17 cellular contexts compared by ENCODE assay signal in genomic region chr1:30805301-30806003, GRCh38. TPM values are rescaled to one million over a fixed set of nuclear protein-coding genes. Genes with fewer than 3 reads are reported as not detected.
DNase-seq lines count a peak whose midpoint lies in the region; ATAC-seq and TF ChIP-seq lines count a peak whose summit lies in the region.
"Had no signal": no experiment of that assay in that cellular context is flagged by ENCODE, and none has a peak within 500 bp of the region (broad histone marks: within the 10 kb centered on the region; RNA-seq: fewer than 3 reads in every experiment).

No MANE protein-coding gene starts in this region.

- no peaks in the 10 kb centered on the region for H3K9me3 ChIP-seq in endodermal cell (ENCODE audit: control insufficient read depth, low read length)
- no peaks in the 10 kb centered on the region for H3K9me3 ChIP-seq in neuronal stem cell (replicated peaks in 1 of 2; ENCODE audit: control insufficient read depth in 2 of 2, insufficient read depth in 1 of 2, low read depth in 1 of 2, low read length in 2 of 2)

- no peak overlapping the region for H2BK5ac ChIP-seq in neuronal stem cell (ENCODE audit: low read length)

- 67 to 71% methylated on average over 3 to 11 of the region's 11 CpGs for WGBS in endodermal cell (ENCODE audit: insufficient coverage in 1 of 2, insufficient read length in 1 of 2), 2 experiments
- WGBS in neuronal stem cell (ENCODE audit: extremely low coverage in 2 of 2, insufficient read length in 2 of 2, insufficient replicate concordance in 1 of 2), 2 donors: no CpG with 5 or more reads among the region's 11 CpGs

- no peak overlapping the region for H2BK15ac ChIP-seq in neuronal stem cell (ENCODE audit: low read length)

- H3K4me1 Mint-ChIP-seq in activated CD8-positive, alpha-beta T cell treated with anti-CD3 and anti-CD28 coated beads, Interleukin-2, amount 10 ng/mL, durations not matched to agents 7 days and 5 days (ENCODE audit: low read depth): peaks cover 5% of the 10 kb centered on the region
- no peaks in the 10 kb centered on the region for H3K4me1 Mint-ChIP-seq in activated CD8-positive, alpha-beta T cell treated with anti-CD3 and anti-CD28 coated beads for 36 hours (ENCODE audit: low read depth)
- H3K4me1 Mint-ChIP-seq in endodermal cell: peaks cover 43% of the 10 kb centered on the region

- H3K4me3 Mint-ChIP-seq in activated CD8-positive, alpha-beta T cell treated with anti-CD3 and anti-CD28 coated beads, Interleukin-2, amount 10 ng/mL, durations not matched to agents 7 days and 5 days: no peak overlapping the region
- H3K4me3 Mint-ChIP-seq in activated CD8-positive, alpha-beta T cell treated with anti-CD3 and anti-CD28 coated beads for 36 hours: no peak overlapping the region
- no peak overlapping the region for H3K4me3 Mint-ChIP-seq in endodermal cell
- H3K4me3 Mint-ChIP-seq: GM23338 had no signal

- POLR2A ChIA-PET in activated CD8-positive, alpha-beta T cell treated with anti-CD3 and anti-CD28 coated beads, Interleukin-2, amount 10 ng/mL, durations not matched to agents 7 days and 5 days (lab: Charles Lee): interaction anchor here (1.3 kb wide), 1 partner anchor 123 kb away, joined by 3 read pairs; no protein-coding TSS in a partner anchor
- POLR2A ChIA-PET in activated CD8-positive, alpha-beta T cell treated with anti-CD3 and anti-CD28 coated beads for 36 hours (lab: Charles Lee): interaction anchor here (0.9 to 1.1 kb wide), 3 partner anchors 15 to 112 kb away, joined by 3 to 4 read pairs (median 3); no protein-coding TSS in a partner anchor

- H2BK120ac ChIP-seq in neuronal stem cell (ENCODE audit: low read depth, low read length): no peak overlapping the region

- H3K36me3 ChIP-seq in endodermal cell (ENCODE audit: control insufficient read depth, insufficient read depth, low read length): no peaks in the 10 kb centered on the region
- no peaks in the 10 kb centered on the region for H3K36me3 ChIP-seq in neuronal stem cell (replicated peaks in 1 of 2; ENCODE audit: control insufficient read depth in 2 of 2, insufficient read depth in 2 of 2, low read length in 2 of 2)

- peak overlapping the region; percentile 34 for H3K27ac Mint-ChIP-seq in activated CD8-positive, alpha-beta T cell treated with anti-CD3 and anti-CD28 coated beads, Interleukin-2, amount 10 ng/mL, durations not matched to agents 7 days and 5 days
- no peak overlapping the region for H3K27ac Mint-ChIP-seq in activated CD8-positive, alpha-beta T cell treated with anti-CD3 and anti-CD28 coated beads for 36 hours
- peak overlapping the region; percentile 61 for H3K27ac Mint-ChIP-seq in endodermal cell
- H3K27ac Mint-ChIP-seq: GM23338 had no signal

- peaks cover 61% of the 10 kb centered on the region for H3K27me3 Mint-ChIP-seq in activated CD8-positive, alpha-beta T cell treated with anti-CD3 and anti-CD28 coated beads, Interleukin-2, amount 10 ng/mL, durations not matched to agents 7 days and 5 days (ENCODE audit: low read depth)
- H3K27me3 Mint-ChIP-seq in activated CD8-positive, alpha-beta T cell treated with anti-CD3 and anti-CD28 coated beads for 36 hours: peaks cover 33% of the 10 kb centered on the region
- peaks cover 3% of the 10 kb centered on the region for H3K27me3 Mint-ChIP-seq in endodermal cell (ENCODE audit: insufficient read depth)

- no peaks in the 10 kb centered on the region for H3K79me1 ChIP-seq in neuronal stem cell (ENCODE audit: low read depth, low read length)

- DNase-seq in activated CD8-positive, alpha-beta T cell treated with anti-CD3 and anti-CD28 coated beads, Interleukin-2, amount 10 ng/mL, durations not matched to agents 7 days and 5 days: no peak
- no peak for DNase-seq in activated CD8-positive, alpha-beta T cell treated with anti-CD3 and anti-CD28 coated beads for 36 hours
- DNase-seq in endodermal cell (no peak), neuronal stem cell (ENCODE audit: low spot score) (no peak), activated gamma-delta T cell (lab: John Stamatoyannopoulos, UW) (no peak), MV-4-11 (lab: John Stamatoyannopoulos, UW) (no peak)
- DNase-seq: C1 segment of cervical spinal cord, Karpas-422, MM.1S, NCI-H1105, NCI-H187, NCI-H2171, NCI-H446 treated with DMSO at 0.1 percent for 48 hours, NCI-H774 had no signal

- H3K9me3 Mint-ChIP-seq in activated CD8-positive, alpha-beta T cell treated with anti-CD3 and anti-CD28 coated beads, Interleukin-2, amount 10 ng/mL, durations not matched to agents 7 days and 5 days (ENCODE audit: insufficient read depth): no peaks in the 10 kb centered on the region
- H3K9me3 Mint-ChIP-seq in activated CD8-positive, alpha-beta T cell treated with anti-CD3 and anti-CD28 coated beads for 36 hours: no peaks in the 10 kb centered on the region
- no peaks in the 10 kb centered on the region for H3K9me3 Mint-ChIP-seq in endodermal cell
- H3K9me3 Mint-ChIP-seq: GM23338 had no signal

- no peak overlapping the region for H3K4me2 ChIP-seq in neuronal stem cell (ENCODE audit: insufficient read depth, low read length, poor library complexity, severe bottlenecking)

- H3K4me3 ChIP-seq in endodermal cell (ENCODE audit: low read length) (no peak overlapping the region), neuronal stem cell (ENCODE audit: low read length in 2 of 2) (no peak overlapping the region)
- H3K4me3 ChIP-seq: GM23338 had no signal

- peak overlapping the region; percentile 36 for H3K18ac ChIP-seq in neuronal stem cell (ENCODE audit: low read length)

- no peak overlapping the region for H3K27ac ChIP-seq in endodermal cell (ENCODE audit: low read depth, low read length)
- H3K27ac ChIP-seq in neuronal stem cell (replicated peaks; ENCODE audit: low read length): no peak overlapping the region

- peak overlapping the region; percentile 58 for H2AK5ac ChIP-seq in neuronal stem cell (ENCODE audit: low read depth, low read length)

- intact Hi-C loops in activated CD8-positive, alpha-beta T cell treated with anti-CD3 and anti-CD28 coated beads for 36 hours (cut with micrococcal nuclease): no loop called here

- peaks cover 6% of the 10 kb centered on the region for H3K4me1 ChIP-seq in endodermal cell (ENCODE audit: control insufficient read depth, insufficient read depth, low read length)
- peaks cover 17 to 68% of the 10 kb centered on the region in 2 donors for H3K4me1 ChIP-seq in neuronal stem cell (ENCODE audit: control insufficient read depth in 2 of 2, insufficient read depth in 1 of 2, low read depth in 1 of 2, low read length in 2 of 2)

- H3K14ac ChIP-seq in neuronal stem cell (ENCODE audit: low read length): no peak overlapping the region

- H3K23ac ChIP-seq in neuronal stem cell (ENCODE audit: low read depth, low read length, poor library complexity): no peak overlapping the region

- no peak overlapping the region for H3K9ac ChIP-seq in endodermal cell (ENCODE audit: extremely low read depth, low read length, poor library complexity, severe bottlenecking)
- H3K9ac ChIP-seq in neuronal stem cell (ENCODE audit: low read depth, low read length, poor library complexity): no peak overlapping the region

- no peak for ATAC-seq in activated CD8-positive, alpha-beta T cell treated with anti-CD3 and anti-CD28 coated beads, Interleukin-2, amount 10 ng/mL, durations not matched to agents 7 days and 5 days
- no peak for ATAC-seq in activated CD8-positive, alpha-beta T cell treated with anti-CD3 and anti-CD28 coated beads for 36 hours
- no peak for ATAC-seq in HG02973 (IDR thresholded peaks at IDR 0.05; ENCODE audit: unreplicated experiment)
- ATAC-seq: GM23338 had no signal

- no peak for TF ChIP-seq CTCF in activated CD8-positive, alpha-beta T cell treated with anti-CD3 and anti-CD28 coated beads for 36 hours (IDR thresholded peaks at IDR 0.05)
- TF ChIP-seq CTCF in endodermal cell (conservative IDR thresholded peaks at IDR 0.05): no peak

- no peak overlapping the region for H4K8ac ChIP-seq in neuronal stem cell (ENCODE audit: low read depth, low read length)

- no peak overlapping the region for H3K4ac ChIP-seq in neuronal stem cell (ENCODE audit: low read length)

- CTCF ChIA-PET in activated CD8-positive, alpha-beta T cell treated with anti-CD3 and anti-CD28 coated beads, Interleukin-2, amount 10 ng/mL, durations not matched to agents 7 days and 5 days (lab: Charles Lee): interaction anchor here (1.5 to 6.2 kb wide), 3 partner anchors 15 to 124 kb away, joined by 4 to 108 read pairs (median 6); no protein-coding TSS in a partner anchor
- CTCF ChIA-PET in activated CD8-positive, alpha-beta T cell treated with anti-CD3 and anti-CD28 coated beads for 36 hours (lab: Charles Lee): interaction anchor here (1.5 to 10.6 kb wide), 3 partner anchors 12 to 107 kb away, joined by 3 to 216 read pairs (median 4); partner anchors contain the start of gene SDC3

- peak overlapping the region; percentile 31 for H2BK12ac ChIP-seq in neuronal stem cell (ENCODE audit: low read length)

- H3K36me3 Mint-ChIP-seq in activated CD8-positive, alpha-beta T cell treated with anti-CD3 and anti-CD28 coated beads, Interleukin-2, amount 10 ng/mL, durations not matched to agents 7 days and 5 days (ENCODE audit: low read depth): no peaks in the 10 kb centered on the region
- H3K36me3 Mint-ChIP-seq in activated CD8-positive, alpha-beta T cell treated with anti-CD3 and anti-CD28 coated beads for 36 hours (ENCODE audit: low read depth): no peaks in the 10 kb centered on the region
- no peaks in the 10 kb centered on the region for H3K36me3 Mint-ChIP-seq in endodermal cell (ENCODE audit: low read depth)

- H2AFZ ChIP-seq in neuronal stem cell (ENCODE audit: low read length): no peak overlapping the region

- no peak overlapping the region for H4K91ac ChIP-seq in neuronal stem cell (ENCODE audit: low read depth, low read length, poor library complexity)

- H3K27me3 ChIP-seq in endodermal cell (ENCODE audit: control insufficient read depth, insufficient read depth, low read length, poor library complexity, severe bottlenecking) (peaks cover 14% of the 10 kb centered on the region), neuronal stem cell (ENCODE audit: control insufficient read depth in 3 of 3, insufficient read depth in 3 of 3, low read depth in 1 of 3, low read length in 3 of 3) (no peaks in the 10 kb centered on the region)

RNA-seq across cellular contexts. Expression of gene LAPTM5, which starts 47.9 kb away (rescaled TPM):
- total RNA-seq in activated CD8-positive, alpha-beta T cell treated with anti-CD3 and anti-CD28 coated beads, Interleukin-2, amount 10 ng/mL, durations not matched to agents 7 days and 5 days: 100 to 1,000 TPM; 407 to 413 TPM
- 100 to 1,000 TPM; 229 to 237 TPM for total RNA-seq in activated CD8-positive, alpha-beta T cell treated with anti-CD3 and anti-CD28 coated beads for 36 hours
- not detected for total RNA-seq in endodermal cell
- 0.93 TPM for polyA plus RNA-seq in endodermal cell (2013, experiment 1 of 2)
- polyA plus RNA-seq in endodermal cell (2013, experiment 2 of 2): 0.58 TPM
- polyA plus RNA-seq in neuronal stem cell (2013, experiment 1 of 2): 0.15 TPM
- 0.10 TPM for polyA plus RNA-seq in neuronal stem cell (2013, experiment 2 of 2)
- total RNA-seq: A673, GM23338 had no signal

Comparison
In these comparisons a context has a peak if more than half of its experiments do, and no peak if none do; other contexts are left out.
1. RNA of gene LAPTM5, which starts 47.9 kb away (total RNA-seq): 407 to 413 TPM in activated CD8-positive, alpha-beta T cell treated with anti-CD3 and anti-CD28 coated beads, Interleukin-2, amount 10 ng/mL, durations not matched to agents 7 days and 5 days and 229 to 237 TPM in activated CD8-positive, alpha-beta T cell treated with anti-CD3 and anti-CD28 coated beads for 36 hours; not detected in endodermal cell; every median in the first group is over 100 times any median in the second.